In the genomic region with DNA sequence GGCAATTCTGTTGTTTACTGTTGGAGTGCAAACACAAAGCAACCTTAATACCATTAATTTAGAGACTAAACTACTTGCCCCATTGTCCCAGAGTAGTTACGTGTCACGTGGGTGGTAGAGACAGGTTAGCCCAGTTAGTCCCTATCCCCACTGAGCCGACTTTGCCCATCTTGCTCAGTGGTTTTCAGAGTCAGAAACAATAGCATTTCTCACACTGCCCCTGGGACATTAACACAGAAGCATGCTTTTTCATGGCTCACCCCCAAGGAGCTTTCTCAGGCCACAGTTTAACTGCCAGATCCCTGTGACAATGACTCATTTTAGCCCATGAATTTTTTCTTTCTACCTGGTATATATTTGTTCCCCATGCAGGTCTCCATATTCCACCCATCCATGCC, we compare ENCODE assay signal across 1 cellular context.
TF ChIP-seq lines count a peak whose summit lies in the region.

No MANE protein-coding gene starts in this region.

TF ChIP-seq in GM23338, 12 proteins besides CTCF, POLR2A, EP300 and RAD21 (continued from another document):
- TF ChIP-seq, protein P1, sequence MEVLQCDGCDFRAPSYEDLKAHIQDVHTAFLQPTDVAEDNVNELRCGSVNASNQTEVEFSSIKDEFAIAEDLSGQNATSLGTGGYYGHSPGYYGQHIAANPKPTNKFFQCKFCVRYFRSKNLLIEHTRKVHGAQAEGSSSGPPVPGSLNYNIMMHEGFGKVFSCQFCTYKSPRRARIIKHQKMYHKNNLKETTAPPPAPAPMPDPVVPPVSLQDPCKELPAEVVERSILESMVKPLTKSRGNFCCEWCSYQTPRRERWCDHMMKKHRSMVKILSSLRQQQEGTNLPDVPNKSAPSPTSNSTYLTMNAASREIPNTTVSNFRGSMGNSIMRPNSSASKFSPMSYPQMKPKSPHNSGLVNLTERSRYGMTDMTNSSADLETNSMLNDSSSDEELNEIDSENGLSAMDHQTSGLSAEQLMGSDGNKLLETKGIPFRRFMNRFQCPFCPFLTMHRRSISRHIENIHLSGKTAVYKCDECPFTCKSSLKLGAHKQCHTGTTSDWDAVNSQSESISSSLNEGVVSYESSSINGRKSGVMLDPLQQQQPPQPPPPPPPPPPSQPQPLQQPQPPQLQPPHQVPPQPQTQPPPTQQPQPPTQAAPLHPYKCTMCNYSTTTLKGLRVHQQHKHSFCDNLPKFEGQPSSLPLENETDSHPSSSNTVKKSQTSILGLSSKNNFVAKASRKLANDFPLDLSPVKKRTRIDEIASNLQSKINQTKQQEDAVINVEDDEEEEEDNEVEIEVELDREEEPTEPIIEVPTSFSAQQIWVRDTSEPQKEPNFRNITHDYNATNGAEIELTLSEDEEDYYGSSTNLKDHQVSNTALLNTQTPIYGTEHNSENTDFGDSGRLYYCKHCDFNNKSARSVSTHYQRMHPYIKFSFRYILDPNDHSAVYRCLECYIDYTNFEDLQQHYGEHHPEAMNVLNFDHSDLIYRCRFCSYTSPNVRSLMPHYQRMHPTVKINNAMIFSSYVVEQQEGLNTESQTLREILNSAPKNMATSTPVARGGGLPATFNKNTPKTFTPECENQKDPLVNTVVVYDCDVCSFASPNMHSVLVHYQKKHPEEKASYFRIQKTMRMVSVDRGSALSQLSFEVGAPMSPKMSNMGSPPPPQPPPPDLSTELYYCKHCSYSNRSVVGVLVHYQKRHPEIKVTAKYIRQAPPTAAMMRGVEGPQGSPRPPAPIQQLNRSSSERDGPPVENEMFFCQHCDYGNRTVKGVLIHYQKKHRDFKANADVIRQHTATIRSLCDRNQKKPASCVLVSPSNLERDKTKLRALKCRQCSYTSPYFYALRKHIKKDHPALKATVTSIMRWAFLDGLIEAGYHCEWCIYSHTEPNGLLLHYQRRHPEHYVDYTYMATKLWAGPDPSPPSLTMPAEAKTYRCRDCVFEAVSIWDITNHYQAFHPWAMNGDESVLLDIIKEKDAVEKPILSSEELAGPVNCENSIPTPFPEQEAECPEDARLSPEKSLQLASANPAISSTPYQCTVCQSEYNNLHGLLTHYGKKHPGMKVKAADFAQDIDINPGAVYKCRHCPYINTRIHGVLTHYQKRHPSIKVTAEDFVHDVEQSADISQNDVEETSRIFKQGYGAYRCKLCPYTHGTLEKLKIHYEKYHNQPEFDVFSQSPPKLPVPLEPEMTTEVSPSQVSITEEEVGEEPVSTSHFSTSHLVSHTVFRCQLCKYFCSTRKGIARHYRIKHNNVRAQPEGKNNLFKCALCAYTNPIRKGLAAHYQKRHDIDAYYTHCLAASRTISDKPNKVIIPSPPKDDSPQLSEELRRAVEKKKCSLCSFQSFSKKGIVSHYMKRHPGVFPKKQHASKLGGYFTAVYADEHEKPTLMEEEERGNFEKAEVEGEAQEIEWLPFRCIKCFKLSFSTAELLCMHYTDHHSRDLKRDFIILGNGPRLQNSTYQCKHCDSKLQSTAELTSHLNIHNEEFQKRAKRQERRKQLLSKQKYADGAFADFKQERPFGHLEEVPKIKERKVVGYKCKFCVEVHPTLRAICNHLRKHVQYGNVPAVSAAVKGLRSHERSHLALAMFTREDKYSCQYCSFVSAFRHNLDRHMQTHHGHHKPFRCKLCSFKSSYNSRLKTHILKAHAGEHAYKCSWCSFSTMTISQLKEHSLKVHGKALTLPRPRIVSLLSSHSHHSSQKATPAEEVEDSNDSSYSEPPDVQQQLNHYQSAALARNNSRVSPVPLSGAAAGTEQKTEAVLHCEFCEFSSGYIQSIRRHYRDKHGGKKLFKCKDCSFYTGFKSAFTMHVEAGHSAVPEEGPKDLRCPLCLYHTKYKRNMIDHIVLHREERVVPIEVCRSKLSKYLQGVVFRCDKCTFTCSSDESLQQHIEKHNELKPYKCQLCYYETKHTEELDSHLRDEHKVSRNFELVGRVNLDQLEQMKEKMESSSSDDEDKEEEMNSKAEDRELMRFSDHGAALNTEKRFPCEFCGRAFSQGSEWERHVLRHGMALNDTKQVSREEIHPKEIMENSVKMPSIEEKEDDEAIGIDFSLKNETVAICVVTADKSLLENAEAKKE (CRISPR knock-in tag; IDR thresholded peaks at IDR 0.05), result no peak
- TF ChIP-seq EZH2 (IDR thresholded peaks at IDR 0.05; ENCODE audit: low read depth, unreplicated experiment), result no peak
- no peak for TF ChIP-seq NANOG (IDR thresholded peaks at IDR 0.05; ENCODE audit: borderline replicate concordance)
- no peak for TF ChIP-seq JUNB (IDR thresholded peaks at IDR 0.05; ENCODE audit: unreplicated experiment)
- no peak for TF ChIP-seq POLR2AphosphoS5 (IDR thresholded peaks at IDR 0.05; ENCODE audit: low read depth)
- no peak for TF ChIP-seq STAT1 (IDR thresholded peaks at IDR 0.05; ENCODE audit: unreplicated experiment)
- TF ChIP-seq ZNF114 (CRISPR knock-in tag; IDR thresholded peaks at IDR 0.05), result no peak
- TF ChIP-seq, protein P2, sequence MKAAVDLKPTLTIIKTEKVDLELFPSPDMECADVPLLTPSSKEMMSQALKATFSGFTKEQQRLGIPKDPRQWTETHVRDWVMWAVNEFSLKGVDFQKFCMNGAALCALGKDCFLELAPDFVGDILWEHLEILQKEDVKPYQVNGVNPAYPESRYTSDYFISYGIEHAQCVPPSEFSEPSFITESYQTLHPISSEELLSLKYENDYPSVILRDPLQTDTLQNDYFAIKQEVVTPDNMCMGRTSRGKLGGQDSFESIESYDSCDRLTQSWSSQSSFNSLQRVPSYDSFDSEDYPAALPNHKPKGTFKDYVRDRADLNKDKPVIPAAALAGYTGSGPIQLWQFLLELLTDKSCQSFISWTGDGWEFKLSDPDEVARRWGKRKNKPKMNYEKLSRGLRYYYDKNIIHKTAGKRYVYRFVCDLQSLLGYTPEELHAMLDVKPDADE (IDR thresholded peaks at IDR 0.05), result no peak
